In genomic region chr9:98281281-98281680, GRCh38 we compare ENCODE assay signal across 21 cellular contexts. TPM values are rescaled to one million over a fixed set of nuclear protein-coding genes. Genes with fewer than 3 reads are reported as not detected.
DNase-seq lines count a peak whose midpoint lies in the region; ATAC-seq, FAIRE-seq and TF ChIP-seq lines count a peak whose summit lies in the region.
"Had no signal": no experiment of that assay in that cellular context is flagged by ENCODE, and none has a peak within 500 bp of the region (broad histone marks: within the 10 kb centered on the region; RNA-seq: fewer than 3 reads in every experiment).

No MANE protein-coding gene starts in this region.

- no peak for TF ChIP-seq EP300 in H1 (IDR thresholded peaks at IDR 0.05; ENCODE audit: borderline replicate concordance in 1 of 2, low read depth in 2 of 2, low read length in 2 of 2)

- no peak overlapping the region for H2BK15ac ChIP-seq in H1 (ENCODE audit: low read length)

- H3K27me3 Mint-ChIP-seq in progenitor cell of endocrine pancreas: peaks cover 43% of the 10 kb centered on the region
- peaks cover 4% of the 10 kb centered on the region for H3K27me3 Mint-ChIP-seq in activated CD4-positive, alpha-beta T cell treated with anti-CD3 and anti-CD28 coated beads for 36 hours
- H3K27me3 Mint-ChIP-seq in activated naive CD4-positive, alpha-beta T cell treated with anti-CD3 and anti-CD28 coated beads for 36 hours (ENCODE audit: low read depth): peaks cover 2% of the 10 kb centered on the region

- H3K4me3 Mint-ChIP-seq in progenitor cell of endocrine pancreas (ENCODE audit: low read depth): no peak overlapping the region
- H3K4me3 Mint-ChIP-seq in activated CD4-positive, alpha-beta T cell treated with anti-CD3 and anti-CD28 coated beads for 36 hours: no peak overlapping the region
- no peak overlapping the region for H3K4me3 Mint-ChIP-seq in activated naive CD4-positive, alpha-beta T cell treated with anti-CD3 and anti-CD28 coated beads for 36 hours
- H3K4me3 Mint-ChIP-seq: CD4-positive, alpha-beta memory T cell; H9; HFFc6 had no signal

- intact Hi-C loops in activated CD4-positive, alpha-beta T cell treated with anti-CD3 and anti-CD28 coated beads for 36 hours (cut with DNase I, micrococcal nuclease): no loop called here
- intact Hi-C loops in activated naive CD4-positive, alpha-beta T cell treated with anti-CD3 and anti-CD28 coated beads for 36 hours (cut with micrococcal nuclease): no loop called here

- H3K4me1 Mint-ChIP-seq in progenitor cell of endocrine pancreas (ENCODE audit: low read depth): peaks cover 13% of the 10 kb centered on the region
- no peaks in the 10 kb centered on the region for H3K4me1 Mint-ChIP-seq in activated CD4-positive, alpha-beta T cell treated with anti-CD3 and anti-CD28 coated beads for 36 hours
- no peaks in the 10 kb centered on the region for H3K4me1 Mint-ChIP-seq in activated naive CD4-positive, alpha-beta T cell treated with anti-CD3 and anti-CD28 coated beads for 36 hours (ENCODE audit: low read depth)
- H3K4me1 Mint-ChIP-seq: CD4-positive, alpha-beta memory T cell had no signal

- TF ChIP-seq CTCF in HEK293 (tag by site-specific recombination; IDR thresholded peaks at IDR 0.05): no peak
- TF ChIP-seq CTCF in H1 (IDR thresholded peaks at IDR 0.05; ENCODE audit: control extremely low read depth in 1 of 3, insufficient read depth in 1 of 3, low read depth in 1 of 3, low read length in 3 of 3): no peak
- no peak for TF ChIP-seq CTCF in progenitor cell of endocrine pancreas (IDR thresholded peaks at IDR 0.05; ENCODE audit: unreplicated experiment)

- CTCF ChIA-PET in HEK293 (lab: Yijun Ruan, JAX) (interaction anchor here (0.7 to 1.3 kb wide), 2 partner anchors 206 to 257 kb away, joined by 4 to 5 read pairs; no protein-coding TSS in a partner anchor), H1 (lab: Charles Lee; ENCODE audit: partially characterized antibody) (interaction anchor here (0.6 to 1.3 kb wide), 4 partner anchors 22 to 246 kb away, joined by 3 to 4 read pairs (median 3); no protein-coding TSS in a partner anchor)
- CTCF ChIA-PET in activated CD4-positive, alpha-beta T cell treated with anti-CD3 and anti-CD28 coated beads for 36 hours (lab: Charles Lee): interaction anchor here (0.7 kb wide), 2 partner anchors 17 to 472 kb away, joined by 3 read pairs; no protein-coding TSS in a partner anchor
- CTCF ChIA-PET in activated naive CD4-positive, alpha-beta T cell treated with anti-CD3 and anti-CD28 coated beads for 36 hours (lab: Charles Lee): interaction anchor here (1.2 kb wide), 1 partner anchor 17 kb away, joined by 4 read pairs; no protein-coding TSS in a partner anchor

- 93% methylated on average over 1 of the region's 1 CpG; no CpG with 5 or more reads in 1 of the 2 experiments for WGBS in H1 (ENCODE audit: extremely low coverage in 1 of 2, insufficient coverage in 1 of 2, insufficient read length in 1 of 2, insufficient replicate concordance in 2 of 2, low coverage in 1 of 2, low lambda C conversion rate in 2 of 2, missing lambda C conversion rate in 1 of 2), 2 experiments

- H3K9ac ChIP-seq in H1 (replicated peaks in 1 of 4; ENCODE audit: extremely low read depth in 1 of 4, low read depth in 3 of 4, low read length in 3 of 4): no peak overlapping the region
- H3K9ac ChIP-seq: GM23248 had no signal

- H4K5ac ChIP-seq in H1 (ENCODE audit: insufficient read length, low read depth, low read length): no peak overlapping the region

- no peak overlapping the region for H3K14ac ChIP-seq in H1 (ENCODE audit: insufficient read length)

- no peak overlapping the region for H2AK5ac ChIP-seq in H1 (ENCODE audit: low read depth, low read length)

- DNase-seq in H1 (ENCODE audit: low read depth in 1 of 2, low spot score in 2 of 2) (no peak), progenitor cell of endocrine pancreas (ENCODE audit: low spot score, unreplicated experiment) (no peak), DMS 273 (lab: John Stamatoyannopoulos, UW; ENCODE audit: unreplicated experiment) (no peak)
- DNase-seq in activated CD4-positive, alpha-beta T cell treated with anti-CD3 and anti-CD28 coated beads for 36 hours: no peak
- no peak for DNase-seq in activated naive CD4-positive, alpha-beta T cell treated with anti-CD3 and anti-CD28 coated beads for 36 hours
- DNase-seq: 8988T; ACHN; AML-193; C1 segment of cervical spinal cord; Calu3; CD4-positive, alpha-beta memory T cell; DND-41; GM23248; H9; HFFc6 had no signal

- H3K27ac ChIP-seq in HEK293 (ENCODE audit: extremely low read depth, low read depth, low read length) (no peak overlapping the region), H1 (ENCODE audit: low read depth, low read length) (no peak overlapping the region)
- H3K27ac ChIP-seq: A549, GM23248 had no signal

- peaks cover 0 to 2% (median 0%) of the 10 kb centered on the region in 4 experiments; a peak in 2 of 7 replicates for H3K27me3 ChIP-seq in H1 (replicated peaks in 1 of 4; ENCODE audit: control insufficient read depth in 3 of 4, extremely low read depth in 1 of 4, insufficient read depth in 3 of 4, low read length in 3 of 4)

- FAIRE-seq in H1 (lab: Jason Lieb, UNC): no peak
- FAIRE-seq: G401.6, GM12892, GM19239 had no signal

- no peak overlapping the region for H3K23ac ChIP-seq in H1 (ENCODE audit: insufficient read length)

- H2BK120ac ChIP-seq in H1 (replicated peaks; ENCODE audit: low read depth, low read length): no peak overlapping the region

- H2BK5ac ChIP-seq in H1 (ENCODE audit: low read depth, low read length): no peak overlapping the region

- H3K36me3 ChIP-seq in HEK293 (ENCODE audit: control insufficient read depth in 2 of 2, insufficient read depth in 1 of 2, low read length in 2 of 2) (no peaks in the 10 kb centered on the region), H1 (ENCODE audit: control insufficient read depth in 2 of 4, insufficient read depth in 4 of 4, low read length in 3 of 4) (no peaks in the 10 kb centered on the region)

- no peaks in the 10 kb centered on the region for H3K36me3 Mint-ChIP-seq in progenitor cell of endocrine pancreas (ENCODE audit: insufficient read depth)
- no peaks in the 10 kb centered on the region for H3K36me3 Mint-ChIP-seq in activated CD4-positive, alpha-beta T cell treated with anti-CD3 and anti-CD28 coated beads for 36 hours (ENCODE audit: low read depth)
- no peaks in the 10 kb centered on the region for H3K36me3 Mint-ChIP-seq in activated naive CD4-positive, alpha-beta T cell treated with anti-CD3 and anti-CD28 coated beads for 36 hours (ENCODE audit: low read depth)
- H3K36me3 Mint-ChIP-seq: CD4-positive, alpha-beta memory T cell had no signal

- H4K8ac ChIP-seq in H1 (ENCODE audit: extremely low read depth, insufficient read depth, low read length): no peak overlapping the region

- no peak overlapping the region for H2BK12ac ChIP-seq in H1 (ENCODE audit: low read depth, low read length)

- peaks cover 2% of the 10 kb centered on the region; the same call in 1 of the 2 replicates for H3K4me1 ChIP-seq in HEK293 (ENCODE audit: control insufficient read depth, insufficient read depth, low read length)
- H3K4me1 ChIP-seq in H1 (replicated peaks in 1 of 4; ENCODE audit: control insufficient read depth in 3 of 4, insufficient read depth in 4 of 4, low read length in 3 of 4): no peaks in the 10 kb centered on the region
- H3K4me1 ChIP-seq: A549 had no signal

- no peaks in the 10 kb centered on the region for H3K23me2 ChIP-seq in H1 (ENCODE audit: low read depth, low read length)

- no peak overlapping the region for H3K4ac ChIP-seq in H1 (replicated peaks; ENCODE audit: insufficient read length, low read depth, low read length)

- H3K56ac ChIP-seq in H1 (replicated peaks; ENCODE audit: insufficient read length, low read depth, low read length): no peak overlapping the region

- POLR2A ChIA-PET in HEK293 (lab: Yijun Ruan, JAX) (no interaction called here), H1 (lab: Charles Lee; ENCODE audit: partially characterized antibody) (no interaction called here)
- POLR2A ChIA-PET in activated CD4-positive, alpha-beta T cell treated with anti-CD3 and anti-CD28 coated beads for 36 hours (lab: Charles Lee): no interaction called here

- no peak for TF ChIP-seq POLR2A in H1 (IDR thresholded peaks at IDR 0.05; ENCODE audit: control extremely low read depth in 1 of 2, low read depth in 2 of 2, low read length in 2 of 2)

- peak overlapping the region; percentile 43 for H3K27ac Mint-ChIP-seq in progenitor cell of endocrine pancreas
- no peak overlapping the region for H3K27ac Mint-ChIP-seq in activated CD4-positive, alpha-beta T cell treated with anti-CD3 and anti-CD28 coated beads for 36 hours
- no peak overlapping the region for H3K27ac Mint-ChIP-seq in activated naive CD4-positive, alpha-beta T cell treated with anti-CD3 and anti-CD28 coated beads for 36 hours
- H3K27ac Mint-ChIP-seq: CD4-positive, alpha-beta memory T cell; H9; HFFc6 had no signal

- no peak for ATAC-seq in activated CD4-positive, alpha-beta T cell treated with anti-CD3 and anti-CD28 coated beads for 36 hours
- ATAC-seq: A549, HCT116 had no signal

- no peaks in the 10 kb centered on the region for H3K9me3 Mint-ChIP-seq in progenitor cell of endocrine pancreas (ENCODE audit: low read depth)
- no peaks in the 10 kb centered on the region for H3K9me3 Mint-ChIP-seq in activated CD4-positive, alpha-beta T cell treated with anti-CD3 and anti-CD28 coated beads for 36 hours (ENCODE audit: low read depth)
- no peaks in the 10 kb centered on the region for H3K9me3 Mint-ChIP-seq in activated naive CD4-positive, alpha-beta T cell treated with anti-CD3 and anti-CD28 coated beads for 36 hours
- H3K9me3 Mint-ChIP-seq: CD4-positive, alpha-beta memory T cell; H9; HFFc6 had no signal

- no peaks in the 10 kb centered on the region for H3K79me2 ChIP-seq in H1 (ENCODE audit: control insufficient read depth in 1 of 2, insufficient read depth in 2 of 2, low read length in 2 of 2)

- peak overlapping the region; percentile 60; the same call in 1 of the 2 replicates for H3K18ac ChIP-seq in H1 (ENCODE audit: extremely low read depth, low read length)

- no peak overlapping the region for H3K4me2 ChIP-seq in H1 (ENCODE audit: insufficient read depth in 1 of 2, low read depth in 2 of 2, low read length in 2 of 2)
- H3K4me2 ChIP-seq: A549 had no signal

- H4K91ac ChIP-seq in H1 (replicated peaks; ENCODE audit: insufficient read length, low read length): no peak overlapping the region

- H2BK20ac ChIP-seq in H1 (ENCODE audit: low read length): no peak overlapping the region

- H2AFZ ChIP-seq in H1 (ENCODE audit: low read length): no peak overlapping the region
- H2AFZ ChIP-seq: GM23248 had no signal

- no peak for TF ChIP-seq RAD21 in H1 (IDR thresholded peaks at IDR 0.05 in 1 of 2, conservative IDR thresholded peaks at IDR 0.05 in 1 of 2; ENCODE audit: low read depth in 2 of 2, low read length in 2 of 2)

- H4K20me1 ChIP-seq in H1 (replicated peaks in 1 of 2; ENCODE audit: control insufficient read depth in 1 of 2, insufficient read depth in 2 of 2, low read length in 2 of 2): no peaks in the 10 kb centered on the region

- H3K9me3 ChIP-seq in HEK293 (ENCODE audit: control insufficient read depth, insufficient read depth, low read depth, low read length) (no peaks in the 10 kb centered on the region), H1 (ENCODE audit: insufficient read depth in 2 of 2, low read depth in 1 of 2, low read length in 1 of 2) (no peaks in the 10 kb centered on the region)
- H3K9me3 ChIP-seq: A549 had no signal

- H3K79me1 ChIP-seq in H1 (ENCODE audit: low read depth, low read length): no peaks in the 10 kb centered on the region

- H3K4me3 ChIP-seq in HEK293 (ENCODE audit: low read depth, low read length): no peak overlapping the region
- H3K4me3 ChIP-seq in H1 (ENCODE audit: extremely low read depth in 1 of 4, insufficient read depth in 2 of 4, low read depth in 3 of 4, low read length in 4 of 4): no peak overlapping the region
- H3K4me3 ChIP-seq: A549, GM23248 had no signal

RNA-seq across cellular contexts. Expression of gene TBC1D2, which starts 25.8 kb away (rescaled TPM):
- total RNA-seq in H1 (2021; fragmentation: NEBNext Ultra II Directional; extraction: Animal tissue kit (Norgen Biotek cat#: 25700)): 7.4 and 8.0 TPM in 2 replicates
- polyA plus RNA-seq in H1 (2011; rRNA removed): 7.4 and 10.9 TPM in 2 replicates
- polyA plus RNA-seq in H1 (2011; cell fraction: cytosol; rRNA removed): 7.7 TPM
- 15.0 TPM for polyA plus RNA-seq in H1 (2011; cell fraction: nucleus; rRNA removed)
- polyA plus RNA-seq in H1 (2012, experiment 1 of 2): 4.2 to 6.0 TPM (median 4.9 TPM) in 4 replicates
- polyA plus RNA-seq in H1 (2012, experiment 2 of 2): 4.4 TPM
- polyA plus RNA-seq in H1 (2013, experiment 1 of 2): 7.4 TPM
- 6.9 TPM for polyA plus RNA-seq in H1 (2013, experiment 2 of 2)
- polyA minus RNA-seq in H1 (2011; rRNA and poly(A)+ RNA removed): 7.0 and 7.4 TPM in 2 replicates
- 4.3 TPM for polyA minus RNA-seq in H1 (2011; cell fraction: cytosol; rRNA and poly(A)+ RNA removed)
- 8.0 TPM for polyA minus RNA-seq in H1 (2011; cell fraction: nucleus; rRNA and poly(A)+ RNA removed)
- 8.4 and 8.5 TPM in 2 replicates for total RNA-seq in progenitor cell of endocrine pancreas
- 1 to 10 TPM; 2.8 to 3.2 TPM for total RNA-seq in activated CD4-positive, alpha-beta T cell treated with anti-CD3 and anti-CD28 coated beads for 36 hours
- total RNA-seq in activated naive CD4-positive, alpha-beta T cell treated with anti-CD3 and anti-CD28 coated beads for 36 hours: 1 to 10 TPM; 2.4 to 2.5 TPM
